Comparison of ENCODE assay signal across 8 cellular contexts in the genomic region with DNA sequence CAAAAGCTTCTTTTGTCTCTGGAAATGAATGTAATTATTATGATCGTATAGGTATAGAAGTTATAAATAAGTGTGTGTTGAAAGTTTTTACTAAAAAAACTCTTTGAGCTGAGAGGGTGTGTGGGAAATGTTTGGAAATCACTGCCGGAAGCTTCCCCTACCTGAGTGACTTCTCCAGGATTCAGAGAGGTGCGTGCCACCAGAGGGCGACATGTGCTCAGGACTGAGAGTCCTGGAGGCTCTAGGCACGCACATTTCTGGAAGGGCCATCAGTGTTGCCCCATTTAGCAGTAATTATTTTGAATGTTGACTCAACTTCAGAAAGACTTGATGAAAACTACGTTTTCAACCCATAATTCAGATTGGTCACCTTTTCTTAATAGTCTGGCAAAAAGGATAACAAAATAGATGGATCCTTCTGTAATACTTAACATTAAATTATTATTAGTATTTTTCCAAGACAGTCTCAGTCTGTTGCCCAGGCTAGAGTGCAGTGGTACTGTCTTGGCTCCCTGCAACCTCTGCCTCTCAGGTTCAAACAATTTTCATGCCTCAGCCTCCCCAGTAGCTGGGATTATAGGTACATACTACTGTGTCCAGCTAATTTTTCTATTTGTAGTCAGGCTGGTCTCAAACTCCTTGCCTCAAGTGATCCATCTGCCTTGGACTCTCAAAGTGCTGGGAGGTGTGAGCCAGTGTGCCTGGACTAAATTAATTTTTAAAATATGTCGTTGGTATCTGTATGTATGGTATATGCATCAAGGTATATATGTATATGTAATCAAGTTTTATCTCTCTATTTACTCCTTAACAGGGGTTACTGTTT.
A peak's percentile ranks its signal among the peaks of the same experiment; 100 is the strongest.
DNase-seq lines count a peak whose midpoint lies in the region; ATAC-seq and TF ChIP-seq lines count a peak whose summit lies in the region.

No MANE protein-coding gene starts in this region.

- H3K4me3 ChIP-seq in AG09309 (ENCODE audit: control insufficient read depth, low read depth, low read length) = no peak overlapping the region

- ATAC-seq in GM18867 (IDR thresholded peaks at IDR 0.05; ENCODE audit: unreplicated experiment) = peak; percentile 64
- peak; percentile 53 for ATAC-seq in HG03354 (IDR thresholded peaks at IDR 0.05; ENCODE audit: poor library complexity, severe bottlenecking, unreplicated experiment)

- TF ChIP-seq CTCF in AG09309 (IDR thresholded peaks at IDR 0.05; ENCODE audit: control insufficient read depth, insufficient read depth, low read depth, low read length, missing control alignments) = peak; percentile 91

- DNase-seq in AG09309 (ENCODE audit: low read depth) (no peak), NCI-H69 (lab: John Stamatoyannopoulos, UW) (peak; percentile 59), midbrain (lab: John Stamatoyannopoulos, UW) (peak; percentile 60)
- DNase-seq in activated CD4-positive, alpha-beta T cell treated with anti-CD3 and anti-CD28 coated beads, Interleukin-2, amount 50 U/mL, for 48 hours = peak; percentile 89 to 90
- peak; percentile 78 for DNase-seq in effector CD4-positive, alpha-beta T cell
- DNase-seq in stimulated activated CD8-positive, alpha-beta memory T cell treated with anti-CD3 and anti-CD28 coated beads, Interleukin-7, amount 100 ng/mL, for 1 hour (ENCODE audit: low read depth in 2 of 2) = peak; percentile 48 to 80
